In the genomic region with DNA sequence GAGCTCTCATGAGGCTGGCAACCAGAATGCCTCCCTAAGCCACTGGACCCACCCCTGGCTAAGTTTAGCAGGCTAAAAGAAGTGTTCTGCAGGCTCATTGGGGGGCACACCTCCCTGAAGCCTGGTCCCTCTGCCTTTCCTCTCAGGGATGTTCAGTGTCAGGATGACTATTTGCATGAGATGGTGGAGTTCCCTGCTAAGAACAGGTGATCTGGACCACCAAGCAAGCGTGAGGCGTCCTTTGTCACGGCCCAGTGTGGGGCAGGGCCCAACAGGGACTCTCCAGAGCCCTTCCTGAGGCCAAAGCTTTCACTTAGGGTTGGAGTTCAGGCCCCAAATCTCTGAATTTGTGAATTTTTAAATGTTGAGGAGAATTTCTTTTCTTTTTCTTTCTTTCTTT, we compare ENCODE assay signal across 30 cellular contexts.
"Had no signal": no experiment of that assay in that cellular context is flagged by ENCODE, and none has a peak within 500 bp of the region (broad histone marks: within the 10 kb centered on the region; RNA-seq: fewer than 3 reads in every experiment).

No MANE protein-coding gene starts in this region.

- H3K4me3 ChIP-seq: ascending aorta, cardiac muscle cell, SJCRH30, SK-N-MC had no signal

- H3K4me1 ChIP-seq: ascending aorta, SJCRH30 had no signal

- H3K27me3 ChIP-seq: ascending aorta, cardiac muscle cell, SJCRH30 had no signal

- DNase-seq: activated CD4-positive, alpha-beta memory T cell treated with anti-CD3 and anti-CD28 coated beads, Interleukin-2, amount 10 ng/mL, durations not matched to agents 7 days and 5 days; activated CD4-positive, alpha-beta T cell treated with anti-CD3 and anti-CD28 coated beads for 1 hour; activated CD4-positive, alpha-beta T cell treated with anti-CD3 and anti-CD28 coated beads for 48 hours; activated CD4-positive, CD25-positive, alpha-beta regulatory T cell; activated CD8-positive, alpha-beta memory T cell treated with anti-CD3 and anti-CD28 coated beads for 24 hours; activated CD8-positive, alpha-beta memory T cell treated with anti-CD3 and anti-CD28 coated beads, Interleukin-2, amount 10 ng/mL, durations not matched to agents 7 days and 5 days; activated CD8-positive, alpha-beta memory T cell treated with anti-CD3 and anti-CD28 coated beads, Interleukin-2, amount 50 U/mL, for 48 hours; activated naive CD4-positive, alpha-beta T cell treated with anti-CD3 and anti-CD28 coated beads, Interleukin-2, amount 10 ng/mL, durations not matched to agents 7 days and 5 days; activated T-cell treated with anti-CD3 and anti-CD28 coated beads, Interleukin-2, amount 50 U/mL, for 48 hours; amygdala; NCI-H1092 treated with DMSO at 0.1 percent for 48 hours; NCI-H1417; NCI-H146; NCI-H187; NCI-H2029 treated with DMSO at 0.1 percent for 48 hours; NCI-H2107; NCI-H2171; NCI-H2227 treated with DMSO at 0.1 percent for 48 hours; NCI-H446; NCI-H510A treated with DMSO at 0.1 percent for 48 hours; NCI-H69; SHP77; SJCRH30; T1000; WERI-Rb-1 had no signal

- H3K27ac ChIP-seq: ascending aorta, cardiac muscle cell, KMS-11, SJCRH30, SK-N-MC, WERI-Rb-1 had no signal

- H3K9ac ChIP-seq: KMS-11 had no signal

- ATAC-seq: activated CD8-positive, alpha-beta memory T cell treated with anti-CD3 and anti-CD28 coated beads, Interleukin-2, amount 10 ng/mL, durations not matched to agents 7 days and 5 days; Panc1 had no signal

- H3K9me3 ChIP-seq: ascending aorta, SJCRH30 had no signal
